25 cellular contexts compared by ENCODE assay signal in genomic region chr1:82932207-82932606, GRCh38.
"Had no signal": no experiment of that assay in that cellular context is flagged by ENCODE, and none has a peak within 500 bp of the region (broad histone marks: within the 10 kb centered on the region; RNA-seq: fewer than 3 reads in every experiment).

No MANE protein-coding gene starts in this region.

- H3K36me3 Mint-ChIP-seq: activated naive CD8-positive, alpha-beta T cell had no signal

- H3K27me3 Mint-ChIP-seq: activated CD4-positive, alpha-beta T cell treated with anti-CD3 and anti-CD28 coated beads, Interleukin-2, amount 10 ng/mL, durations not matched to agents 24 days and 14 days; activated T-helper 17 cell treated with anti-CD3 and anti-CD28 coated beads, Interleukin-2, amount 50 U/mL, for 72 hours; effector memory CD8-positive, alpha-beta T cell; T-helper 17 cell had no signal

- DNase-seq: activated B cell treated with CpG ODN at 0.5 μM for 24 hours; activated CD4-positive, alpha-beta T cell treated with anti-CD3 and anti-CD28 coated beads, Interleukin-2, amount 10 ng/mL, durations not matched to agents 24 days and 14 days; activated CD8-positive, alpha-beta memory T cell treated with anti-CD3 and anti-CD28 coated beads for 24 hours; activated CD8-positive, alpha-beta T cell treated with anti-CD3 and anti-CD28 coated beads for 36 hours; activated effector memory CD4-positive, alpha-beta T cell treated with Interleukin-2 at 50 U/mL for 16 hours; activated gamma-delta T cell treated with Interleukin-2 at 50 U/mL for 16 hours; activated naive CD4-positive, alpha-beta T cell treated with anti-CD3 and anti-CD28 coated beads, Interleukin-2, amount 50 U/mL, for 16 hours; activated naive CD4-positive, alpha-beta T cell treated with Interleukin-2 at 50 U/mL for 16 hours; activated T-cell treated with anti-CD3 and anti-CD28 coated beads, Interleukin-2, amount 50 U/mL, for 4 hours; amniotic stem cell; anterior cingulate cortex; caudate nucleus; cortex of kidney; dermis blood vessel endothelial cell; effector CD4-positive, alpha-beta T cell; effector memory CD8-positive, alpha-beta T cell; foreskin fibroblast; head of caudate nucleus; T-helper 1 cell; T-helper 17 cell; T1000; WERI-Rb-1 had no signal

- H3K27ac Mint-ChIP-seq: activated B cell treated with CpG ODN at 0.5 μM for 24 hours; activated CD4-positive, alpha-beta T cell treated with anti-CD3 and anti-CD28 coated beads, Interleukin-2, amount 10 ng/mL, durations not matched to agents 24 days and 14 days; activated CD8-positive, alpha-beta T cell treated with anti-CD3 and anti-CD28 coated beads for 36 hours; activated naive CD8-positive, alpha-beta T cell; effector memory CD8-positive, alpha-beta T cell; T-helper 17 cell; T-helper 2 cell treated with Interferon-gamma antibody and Interleukin-4, amounts not matched to agents 5 μg/mL and 100 μg/mL, for 36 hours had no signal

- H3K4me3 Mint-ChIP-seq: activated B cell treated with CpG ODN at 0.5 μM for 24 hours; activated CD4-positive, alpha-beta T cell treated with anti-CD3 and anti-CD28 coated beads, Interleukin-2, amount 10 ng/mL, durations not matched to agents 24 days and 14 days; activated CD8-positive, alpha-beta T cell treated with anti-CD3 and anti-CD28 coated beads for 36 hours; activated naive CD8-positive, alpha-beta T cell; activated T-cell treated with anti-CD3 and anti-CD28 coated beads, Interleukin-2, amount 50 U/mL, for 4 hours; activated T-helper 17 cell treated with anti-CD3 and anti-CD28 coated beads, Interleukin-2, amount 50 U/mL, for 72 hours; effector memory CD8-positive, alpha-beta T cell; T-helper 17 cell; T-helper 2 cell treated with Interferon-gamma antibody and Interleukin-4, amounts not matched to agents 5 μg/mL and 100 μg/mL, for 36 hours had no signal

- H3K4me1 Mint-ChIP-seq: activated B cell treated with CpG ODN at 0.5 μM for 24 hours; activated CD4-positive, alpha-beta T cell treated with anti-CD3 and anti-CD28 coated beads, Interleukin-2, amount 10 ng/mL, durations not matched to agents 24 days and 14 days had no signal

- H3K9me3 Mint-ChIP-seq: activated B cell treated with CpG ODN at 0.5 μM for 24 hours; T-helper 2 cell treated with Interferon-gamma antibody and Interleukin-4, amounts not matched to agents 5 μg/mL and 100 μg/mL, for 36 hours had no signal
